In genomic region chr10:76882245-76882644, GRCh38 we compare ENCODE assay signal across 13 cellular contexts.
DNase-seq lines count a peak whose midpoint lies in the region; ATAC-seq and TF ChIP-seq lines count a peak whose summit lies in the region.
"Had no signal": no experiment of that assay in that cellular context is flagged by ENCODE, and none has a peak within 500 bp of the region (broad histone marks: within the 10 kb centered on the region; RNA-seq: fewer than 3 reads in every experiment).

No MANE protein-coding gene starts in this region.

- no peak overlapping the region for H3K4me3 ChIP-seq in GM12865 (ENCODE audit: low read depth, low read length)
- H3K4me3 ChIP-seq: adrenal gland had no signal

- peak; percentile 57 for DNase-seq in GM12865 (ENCODE audit: low read depth)
- peak; percentile 6 for DNase-seq in amniotic epithelial cell (ENCODE audit: low read depth)
- DNase-seq in NCI-H82 treated with DMSO at 0.1 percent for 48 hours (lab: John Stamatoyannopoulos, UW; ENCODE audit: unreplicated experiment): no peak
- no peak for DNase-seq in cerebellar nuclear complex (lab: John Stamatoyannopoulos, UW)
- DNase-seq in dedifferentiated amniotic fluid mesenchymal stem cell (ENCODE audit: extremely low spot score): no peak
- DNase-seq in superior temporal gyrus (ENCODE audit: extremely low spot score): no peak
- DNase-seq: erythroblast, NCI-H146, T1000 had no signal

- ATAC-seq in GM19463 (IDR thresholded peaks at IDR 0.05; ENCODE audit: unreplicated experiment) (peak; percentile 53), HG03280 (IDR thresholded peaks at IDR 0.05; ENCODE audit: unreplicated experiment) (peak; percentile 57)
- ATAC-seq: HCT116 had no signal

- no peak for TF ChIP-seq CTCF in GM12865 (IDR thresholded peaks at IDR 0.05; ENCODE audit: insufficient read depth, low read depth, low read length, missing control alignments)

Comparison
In these comparisons a context has a peak if more than half of its experiments do, and no peak if none do; other contexts are left out.
1. DNase-seq: peak in GM12865 (single experiment) and amniotic epithelial cell (single experiment); none in NCI-H82 treated with DMSO at 0.1 percent for 48 hours (single experiment), cerebellar nuclear complex (0 of 2), dedifferentiated amniotic fluid mesenchymal stem cell (single experiment) and superior temporal gyrus (single experiment).